Comparison of ENCODE assay signal across 17 cellular contexts in the genomic region with DNA sequence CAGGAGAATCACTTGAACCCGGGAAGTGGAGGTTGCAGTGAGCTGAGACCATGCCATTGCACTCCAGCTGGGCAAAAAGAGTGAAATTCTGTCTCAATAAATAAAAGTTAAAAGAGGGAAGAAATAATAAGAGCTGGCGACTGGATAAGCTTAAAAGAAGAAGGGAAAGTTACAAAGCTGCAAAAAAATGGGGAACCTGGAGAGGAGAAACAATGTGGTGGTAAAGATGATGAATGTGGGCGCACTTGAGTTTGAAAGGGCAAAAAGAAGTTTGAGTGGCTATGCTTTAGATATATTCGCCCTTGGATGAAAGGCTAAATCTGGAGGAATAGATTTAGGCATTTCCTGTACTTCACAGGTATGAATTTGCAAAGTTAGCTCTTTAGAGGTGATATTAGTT.
"Had no signal": no experiment of that assay in that cellular context is flagged by ENCODE, and none has a peak within 500 bp of the region (broad histone marks: within the 10 kb centered on the region; RNA-seq: fewer than 3 reads in every experiment).

No MANE protein-coding gene starts in this region.

- DNase-seq: activated CD8-positive, alpha-beta memory T cell treated with anti-CD3 and anti-CD28 coated beads, Interleukin-2, amount 50 U/mL, for 48 hours; activated CD8-positive, alpha-beta T cell treated with anti-CD3 and anti-CD28 coated beads, Interleukin-2, amount 10 ng/mL, durations not matched to agents 7 days and 5 days; activated naive CD4-positive, alpha-beta T cell; activated naive CD8-positive, alpha-beta T cell treated with anti-CD3 and anti-CD28 coated beads, Interleukin-2, amount 50 U/mL, for 24 hours; cortex of kidney; effector memory CD4-positive, alpha-beta T cell; gastrocnemius medialis; naive thymus-derived CD4-positive, alpha-beta T cell; right cardiac atrium; substantia nigra had no signal

- H3K9me3 Mint-ChIP-seq: activated naive CD8-positive, alpha-beta T cell treated with anti-CD3 and anti-CD28 coated beads, Interleukin-2, amount 50 U/mL, for 24 hours; activated T-helper 1 cell treated with anti-CD3 and anti-CD28 coated beads, Interleukin-12 subunit alpha, Interleukin-12 subunit beta, Interleukin-2, Interleukin-4 antibody, amounts not matched to agents 30 ng/mL and 10 ng/mL and 1 ng/mL, durations not matched to agents 14 hours and 24 hours and 36 hours; naive thymus-derived CD4-positive, alpha-beta T cell; stimulated activated memory B cell treated with anti-CD40 and anti-IgM and Interleukin-4, amounts not matched to agents 10 μg/mL and 1 μg/mL and 100 μg/mL, for 72 hours; type B pancreatic cell had no signal

- FAIRE-seq: keratinocyte had no signal

- H3K27me3 ChIP-seq: cardiac muscle cell, gastrocnemius medialis had no signal

- H3K27ac Mint-ChIP-seq: activated CD8-positive, alpha-beta T cell treated with anti-CD3 and anti-CD28 coated beads, Interleukin-2, amount 10 ng/mL, durations not matched to agents 7 days and 5 days; activated naive CD8-positive, alpha-beta T cell treated with anti-CD3 and anti-CD28 coated beads, Interleukin-2, amount 50 U/mL, for 24 hours; activated T-helper 1 cell treated with anti-CD3 and anti-CD28 coated beads, Interleukin-12 subunit alpha, Interleukin-12 subunit beta, Interleukin-2, Interleukin-4 antibody, amounts not matched to agents 30 ng/mL and 10 ng/mL and 1 ng/mL, durations not matched to agents 14 hours and 24 hours and 36 hours; naive thymus-derived CD4-positive, alpha-beta T cell; stimulated activated memory B cell treated with anti-CD40 and anti-IgM and Interleukin-4, amounts not matched to agents 10 μg/mL and 1 μg/mL and 100 μg/mL, for 72 hours; type B pancreatic cell had no signal

- H3K9me3 ChIP-seq: gastrocnemius medialis had no signal

- H3K4me3 Mint-ChIP-seq: activated CD8-positive, alpha-beta T cell treated with anti-CD3 and anti-CD28 coated beads, Interleukin-2, amount 10 ng/mL, durations not matched to agents 7 days and 5 days; activated naive CD8-positive, alpha-beta T cell treated with anti-CD3 and anti-CD28 coated beads, Interleukin-2, amount 50 U/mL, for 24 hours; activated T-helper 1 cell treated with anti-CD3 and anti-CD28 coated beads, Interleukin-12 subunit alpha, Interleukin-12 subunit beta, Interleukin-2, Interleukin-4 antibody, amounts not matched to agents 30 ng/mL and 10 ng/mL and 1 ng/mL, durations not matched to agents 14 hours and 24 hours and 36 hours; naive thymus-derived CD4-positive, alpha-beta T cell; stimulated activated memory B cell treated with anti-CD40 and anti-IgM and Interleukin-4, amounts not matched to agents 10 μg/mL and 1 μg/mL and 100 μg/mL, for 72 hours; type B pancreatic cell had no signal

- ATAC-seq: activated CD8-positive, alpha-beta T cell treated with anti-CD3 and anti-CD28 coated beads, Interleukin-2, amount 10 ng/mL, durations not matched to agents 7 days and 5 days; activated naive CD8-positive, alpha-beta T cell treated with anti-CD3 and anti-CD28 coated beads, Interleukin-2, amount 50 U/mL, for 24 hours; gastrocnemius medialis; naive thymus-derived CD4-positive, alpha-beta T cell; right cardiac atrium; stimulated activated memory B cell treated with anti-CD40 and anti-IgM and Interleukin-4, amounts not matched to agents 10 μg/mL and 1 μg/mL and 100 μg/mL, for 72 hours had no signal

- H3K4me3 ChIP-seq: cardiac muscle cell, gastrocnemius medialis, smooth muscle cell had no signal

- H3K27me3 Mint-ChIP-seq: activated naive CD8-positive, alpha-beta T cell treated with anti-CD3 and anti-CD28 coated beads, Interleukin-2, amount 50 U/mL, for 24 hours; stimulated activated memory B cell treated with anti-CD40 and anti-IgM and Interleukin-4, amounts not matched to agents 10 μg/mL and 1 μg/mL and 100 μg/mL, for 72 hours; type B pancreatic cell had no signal

- H3K36me3 Mint-ChIP-seq: stimulated activated memory B cell treated with anti-CD40 and anti-IgM and Interleukin-4, amounts not matched to agents 10 μg/mL and 1 μg/mL and 100 μg/mL, for 72 hours; type B pancreatic cell had no signal

- H3K36me3 ChIP-seq: gastrocnemius medialis had no signal

- H3K27ac ChIP-seq: cardiac muscle cell, epithelial cell of prostate, gastrocnemius medialis had no signal

- H3K4me1 ChIP-seq: gastrocnemius medialis had no signal
